Comparison of ENCODE assay signal across 8 cellular contexts in the genomic region with DNA sequence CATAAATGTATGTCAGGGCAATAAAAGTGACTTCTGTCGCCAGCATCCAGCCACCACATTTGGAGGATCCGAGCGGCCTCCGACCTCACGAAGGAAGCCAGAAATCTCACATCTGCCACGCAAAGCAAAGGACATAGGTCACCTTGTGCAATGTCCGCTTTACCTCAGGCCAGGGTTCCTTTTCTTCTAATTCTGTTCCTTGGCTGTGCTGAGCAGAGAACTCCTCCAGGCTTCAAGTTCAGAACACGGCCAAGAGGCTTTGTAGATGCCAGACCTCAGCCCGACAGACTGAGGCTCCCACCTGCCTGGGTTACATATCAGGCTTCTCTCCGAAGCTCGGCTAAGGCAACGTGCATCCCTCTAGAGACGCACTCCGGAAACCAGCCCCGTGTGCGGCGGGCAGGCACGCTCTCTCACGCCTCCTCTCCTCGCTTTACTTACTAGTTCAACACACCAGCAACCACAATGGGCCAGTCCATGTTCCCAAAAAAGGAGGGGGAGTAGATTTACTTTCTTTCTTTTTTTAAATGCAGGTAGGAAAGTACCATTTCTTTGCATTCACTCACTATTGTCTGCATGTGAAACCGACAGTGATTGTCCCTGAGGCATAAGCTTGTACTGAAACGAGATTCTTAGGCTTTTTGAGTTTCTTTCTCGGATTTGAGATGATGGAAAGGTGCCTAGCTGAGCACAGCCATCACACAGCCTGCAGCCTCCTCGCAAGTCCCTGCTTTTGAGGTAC.
DNase-seq lines count a peak whose midpoint lies in the region; ATAC-seq and TF ChIP-seq lines count a peak whose summit lies in the region.

No MANE protein-coding gene starts in this region.

- peaks cover 30% of the 10 kb centered on the region for H4K20me1 ChIP-seq in DOHH2 (ENCODE audit: control insufficient read depth, insufficient read depth, low read depth, low read length)
- H4K20me1 ChIP-seq in Karpas-422 (ENCODE audit: insufficient read depth, low read depth, low read length), result peaks cover 38% of the 10 kb centered on the region

- H3K9me3 ChIP-seq in DOHH2 (ENCODE audit: control insufficient read depth, insufficient read depth, low read length) (no peaks in the 10 kb centered on the region), Karpas-422 (ENCODE audit: low read length) (no peaks in the 10 kb centered on the region), prostate gland (no peaks in the 10 kb centered on the region)

- TF ChIP-seq CTCF in DOHH2 (IDR thresholded peaks at IDR 0.05; ENCODE audit: low read depth, low read length, poor library complexity, severe bottlenecking) (no peak), prostate gland (IDR thresholded peaks at IDR 0.05) (no peak)

- H3K4me1 ChIP-seq in DOHH2 (ENCODE audit: control insufficient read depth, low read length) (peaks cover 52% of the 10 kb centered on the region), Karpas-422 (ENCODE audit: low read length) (peaks cover 46% of the 10 kb centered on the region), prostate gland (replicated peaks) (no peaks in the 10 kb centered on the region), urinary bladder (ENCODE audit: insufficient read depth) (no peaks in the 10 kb centered on the region)

- WGBS in prostate gland, result 3% methylated on average over 24 of the region's 24 CpGs
- WGBS in urinary bladder, result 12% methylated on average over 24 of the region's 24 CpGs

- peak overlapping the region; percentile 99 to 100 for H3K27ac Mint-ChIP-seq in activated naive CD4-positive, alpha-beta T cell treated with anti-CD3 and anti-CD28 coated beads, Interleukin-2, amount 50 U/mL, for 72 hours

- H3F3A ChIP-seq in DOHH2 (ENCODE audit: control insufficient read depth, insufficient read depth), result peaks cover 23% of the 10 kb centered on the region

- DNase-seq in Karpas-422, result peak; percentile 97
- peak; percentile 94 for DNase-seq in SHP77 treated with DMSO at 0.1 percent for 48 hours (lab: John Stamatoyannopoulos, UW)
- peak; percentile 84 to 85 for DNase-seq in activated naive CD4-positive, alpha-beta T cell treated with anti-CD3 and anti-CD28 coated beads, Interleukin-2, amount 50 U/mL, for 72 hours (ENCODE audit: low spot score in 2 of 2)
- DNase-seq in left ventricle myocardium superior, result peak; percentile 80
- DNase-seq in prostate gland (ENCODE audit: low spot score), result peak; percentile 85

- H3K9me2 ChIP-seq in DOHH2 (replicated peaks; ENCODE audit: control insufficient read depth, low read length) (no peaks in the 10 kb centered on the region), Karpas-422 (replicated peaks; ENCODE audit: insufficient read depth, low read length) (no peaks in the 10 kb centered on the region)

- ATAC-seq in GM21737 (IDR thresholded peaks at IDR 0.05; ENCODE audit: unreplicated experiment) (peak; percentile 96), left ventricle myocardium superior (peak; percentile 80)
- ATAC-seq in activated naive CD4-positive, alpha-beta T cell treated with anti-CD3 and anti-CD28 coated beads, Interleukin-2, amount 50 U/mL, for 72 hours, result peak; percentile 90 to 96

- peak overlapping the region; percentile 94 for H3K4me2 ChIP-seq in DOHH2 (ENCODE audit: low read length)
- peak overlapping the region; percentile 96 for H3K4me2 ChIP-seq in Karpas-422 (ENCODE audit: low read depth, low read length, poor library complexity, severe bottlenecking)

- TF ChIP-seq POLR2A in prostate gland (IDR thresholded peaks at IDR 0.05), result peak; percentile 86

- intact Hi-C loops in left ventricle myocardium superior (cut with micrococcal nuclease) (loop anchor here (10.0 kb wide), 1 partner anchor 52 kb away; no protein-coding TSS in a partner anchor), prostate gland (cut with DNase I) (loop anchor here (5.0 kb wide), 1 partner anchor 44 kb away; no protein-coding TSS in a partner anchor)

- H3K27ac ChIP-seq in DOHH2 (ENCODE audit: low read depth, low read length) (peak overlapping the region; percentile 96), Karpas-422 (ENCODE audit: low read length) (peak overlapping the region; percentile 92), prostate gland (peak overlapping the region; percentile 52 to 74), urinary bladder (ENCODE audit: low read depth) (peak overlapping the region; percentile 79)

- H3K9me3 Mint-ChIP-seq in activated naive CD4-positive, alpha-beta T cell treated with anti-CD3 and anti-CD28 coated beads, Interleukin-2, amount 50 U/mL, for 72 hours, result no peaks in the 10 kb centered on the region

- peak overlapping the region; percentile 63; the same call in 1 of the 2 replicates for H2AFZ ChIP-seq in Karpas-422 (ENCODE audit: low read length)

- H3K36me3 ChIP-seq in DOHH2 (ENCODE audit: control insufficient read depth, low read length), result peaks cover 24% of the 10 kb centered on the region
- no peaks in the 10 kb centered on the region for H3K36me3 ChIP-seq in Karpas-422 (ENCODE audit: insufficient read depth, low read length)
- no peaks in the 10 kb centered on the region for H3K36me3 ChIP-seq in prostate gland
- no peaks in the 10 kb centered on the region for H3K36me3 ChIP-seq in urinary bladder (ENCODE audit: insufficient read depth)

- H3K36me3 Mint-ChIP-seq in activated naive CD4-positive, alpha-beta T cell treated with anti-CD3 and anti-CD28 coated beads, Interleukin-2, amount 50 U/mL, for 72 hours, result peaks cover 26 to 30% of the 10 kb centered on the region in 2 donors

- H3K4me3 ChIP-seq in DOHH2 (ENCODE audit: low read length), result peak overlapping the region; percentile 90
- peak overlapping the region; percentile 87 for H3K4me3 ChIP-seq in Karpas-422 (ENCODE audit: low read length)
- peak overlapping the region; percentile 26 to 34 for H3K4me3 ChIP-seq in prostate gland
- H3K4me3 ChIP-seq in urinary bladder (ENCODE audit: low read depth, low read length), result peak overlapping the region; percentile 44

- H3K27me3 ChIP-seq in DOHH2 (ENCODE audit: control insufficient read depth, low read length), result no peaks in the 10 kb centered on the region
- H3K27me3 ChIP-seq in Karpas-422 (ENCODE audit: low read length), result no peaks in the 10 kb centered on the region
- no peaks in the 10 kb centered on the region for H3K27me3 ChIP-seq in prostate gland (replicated peaks; ENCODE audit: insufficient read depth)

- peaks cover 49% of the 10 kb centered on the region for H3K79me2 ChIP-seq in DOHH2 (ENCODE audit: control insufficient read depth, low read length)
- H3K79me2 ChIP-seq in Karpas-422 (ENCODE audit: low read length), result peaks cover 49% of the 10 kb centered on the region

- H3K9ac ChIP-seq in Karpas-422 (ENCODE audit: low read length), result peak overlapping the region; percentile 84

Comparison
In these comparisons a context has a peak if more than half of its experiments do, and no peak if none do; other contexts are left out.
1. Peak in every context shown above with its lines: DNase-seq, ATAC-seq, H3K4me3 ChIP-seq and H3K27ac ChIP-seq.
2. H3K4me3 ChIP-seq: peak in every context shown above with its lines; median percentile 90 in DOHH2; 87 in Karpas-422; 44 in urinary bladder; 30 in prostate gland.